Comparison of ENCODE assay signal across 19 cellular contexts in the genomic region with DNA sequence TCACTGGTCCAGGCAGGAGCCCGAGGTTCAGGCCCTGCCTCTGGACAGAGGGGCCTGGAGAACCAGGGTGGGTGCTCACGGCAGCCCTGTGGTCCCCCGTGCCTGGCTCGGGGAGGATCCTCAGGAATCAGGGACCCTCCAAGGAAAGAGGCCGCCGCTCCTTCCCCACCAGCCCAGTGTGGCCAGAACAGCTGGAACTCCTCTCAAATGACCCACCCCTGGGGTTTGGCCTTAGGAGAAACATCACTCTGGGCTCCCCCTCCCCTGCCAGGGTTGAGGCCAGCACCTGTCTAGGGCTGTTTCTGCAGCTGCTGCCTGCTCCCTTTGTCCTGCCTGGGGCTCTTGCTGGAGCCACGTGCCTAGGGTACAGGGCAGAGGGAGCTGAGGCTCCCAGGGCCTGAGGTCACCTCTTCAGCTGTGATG. TPM values are rescaled to one million over a fixed set of nuclear protein-coding genes. Genes with fewer than 3 reads are reported as not detected.
DNase-seq lines count a peak whose midpoint lies in the region; TF ChIP-seq lines count a peak whose summit lies in the region.
"Had no signal": no experiment of that assay in that cellular context is flagged by ENCODE, and none has a peak within 500 bp of the region (broad histone marks: within the 10 kb centered on the region; RNA-seq: fewer than 3 reads in every experiment).

No MANE protein-coding gene starts in this region.

- BruUV-seq in Calu3 (replicated peaks; lab: Mats Ljungman, UMichigan): no TSS peak

- H3K4me1 Mint-ChIP-seq in brain: peaks cover 18% of the 10 kb centered on the region
- no peaks in the 10 kb centered on the region for H3K4me1 Mint-ChIP-seq in Calu3 (ENCODE audit: low read depth, unreplicated experiment)
- H3K4me1 Mint-ChIP-seq: activated CD4-positive, alpha-beta memory T cell treated with anti-CD3 and anti-CD28 coated beads, Interleukin-2, amount 10 ng/mL, durations not matched to agents 7 days and 5 days had no signal

- H3K36me3 ChIP-seq in osteoblast (ENCODE audit: insufficient read depth, low read length): peaks cover 47% of the 10 kb centered on the region

- peaks cover 5% of the 10 kb centered on the region for H3K4me1 ChIP-seq in osteoblast (ENCODE audit: insufficient read depth, low read length)

- POLR2A ChIA-PET in GM10248 (lab: Yijun Ruan, JAX): no interaction called here

- peaks cover 23% of the 10 kb centered on the region for H3K36me3 Mint-ChIP-seq in brain
- peaks cover 24% of the 10 kb centered on the region for H3K36me3 Mint-ChIP-seq in Calu3 (ENCODE audit: insufficient read depth, unreplicated experiment)

- H3K4me3 Mint-ChIP-seq in brain: no peak overlapping the region
- H3K4me3 Mint-ChIP-seq in Calu3 (ENCODE audit: low read depth, unreplicated experiment): no peak overlapping the region
- H3K4me3 Mint-ChIP-seq: activated CD4-positive, alpha-beta memory T cell treated with anti-CD3 and anti-CD28 coated beads, Interleukin-2, amount 10 ng/mL, durations not matched to agents 7 days and 5 days; activated T-cell treated with anti-CD3 and anti-CD28 coated beads, Interleukin-2, amount 50 U/mL, for 72 hours had no signal

- H3K27ac ChIP-seq in osteoblast (ENCODE audit: low read depth, low read length): no peak overlapping the region
- H3K27ac ChIP-seq: 22Rv1, cardiac muscle cell, tibial nerve had no signal

- H3K9me3 Mint-ChIP-seq in brain (no peaks in the 10 kb centered on the region), Calu3 (ENCODE audit: low read depth, unreplicated experiment) (no peaks in the 10 kb centered on the region)
- H3K9me3 Mint-ChIP-seq: activated CD4-positive, alpha-beta memory T cell treated with anti-CD3 and anti-CD28 coated beads, Interleukin-2, amount 10 ng/mL, durations not matched to agents 7 days and 5 days; activated T-cell treated with anti-CD3 and anti-CD28 coated beads, Interleukin-2, amount 50 U/mL, for 72 hours had no signal

- CTCF ChIA-PET in GM10248 (lab: Yijun Ruan, JAX): no interaction called here
- CTCF ChIA-PET in Calu3 (lab: Charles Lee): no interaction called here

- no peaks in the 10 kb centered on the region for H3K79me2 ChIP-seq in osteoblast (ENCODE audit: insufficient read depth, low read length)

- H2AFZ ChIP-seq in osteoblast (ENCODE audit: low read length): no peak overlapping the region

- H3K27ac Mint-ChIP-seq in brain: peak overlapping the region in 3 of 5 experiments; percentile 26 to 59 (median 44)
- H3K27ac Mint-ChIP-seq in Calu3 (ENCODE audit: unreplicated experiment): no peak overlapping the region
- H3K27ac Mint-ChIP-seq: activated CD4-positive, alpha-beta memory T cell treated with anti-CD3 and anti-CD28 coated beads, Interleukin-2, amount 10 ng/mL, durations not matched to agents 7 days and 5 days; activated T-cell treated with anti-CD3 and anti-CD28 coated beads, Interleukin-2, amount 50 U/mL, for 72 hours had no signal

- no peak overlapping the region for H3K4me2 ChIP-seq in osteoblast (ENCODE audit: insufficient read depth, low read length)

- H3K4me3 ChIP-seq in osteoblast (ENCODE audit: insufficient read depth, low read length): no peak overlapping the region
- H3K4me3 ChIP-seq: cardiac muscle cell, mucosa of descending colon, spleen, tibial nerve had no signal

- intact Hi-C loops in Calu3 (cut with micrococcal nuclease; ENCODE audit: unreplicated experiment): no loop called here

- H3K9me3 ChIP-seq in osteoblast (ENCODE audit: low read depth, low read length): no peaks in the 10 kb centered on the region
- H3K9me3 ChIP-seq: mucosa of descending colon, spleen, tibial nerve had no signal

- H3K27me3 ChIP-seq in osteoblast (ENCODE audit: insufficient read depth, low read length): no peaks in the 10 kb centered on the region
- H3K27me3 ChIP-seq: cardiac muscle cell, spleen, tibial nerve had no signal

- peaks cover 5% of the 10 kb centered on the region for H4K20me1 ChIP-seq in osteoblast (ENCODE audit: insufficient read depth, low read length)

- DNase-seq in NCI-H1417 (lab: John Stamatoyannopoulos, UW) (peak in 2 of 3 experiments; percentile 60 to 82), NCI-H1417 treated with DMSO at 0.1 percent for 48 hours (lab: John Stamatoyannopoulos, UW) (no peak), NCI-H2196 (lab: John Stamatoyannopoulos, UW; ENCODE audit: unreplicated experiment) (peak; percentile 63), osteoblast (ENCODE audit: insufficient read length, low spot score, missing footprints) (peak; percentile 77), iPS-NIHi11 (ENCODE audit: low spot score) (no peak), GM10248 (ENCODE audit: extremely low spot score) (no peak), Calu3 (no peak)
- DNase-seq: activated CD4-positive, alpha-beta memory T cell treated with anti-CD3 and anti-CD28 coated beads, Interleukin-2, amount 10 ng/mL, durations not matched to agents 7 days and 5 days; activated T-cell treated with anti-CD3 and anti-CD28 coated beads, Interleukin-2, amount 50 U/mL, for 72 hours; C1 segment of cervical spinal cord; effector CD8-positive, alpha-beta T cell; kidney glomerular epithelial cell; mucosa of descending colon; NCI-H226; spleen had no signal

- TF ChIP-seq CTCF in brain (conservative IDR thresholded peaks at IDR 0.05): no peak
- TF ChIP-seq CTCF in osteoblast (IDR thresholded peaks at IDR 0.05; ENCODE audit: extremely low read depth, low read depth, low read length): no peak
- TF ChIP-seq CTCF in GM10248 (IDR thresholded peaks at IDR 0.05; ENCODE audit: control extremely low read depth, extremely low read depth, low read depth, missing control alignments): no peak
- no peak for TF ChIP-seq CTCF in Calu3 (IDR thresholded peaks at IDR 0.05; ENCODE audit: unreplicated experiment)

- no peaks in the 10 kb centered on the region for H3K27me3 Mint-ChIP-seq in brain
- H3K27me3 Mint-ChIP-seq in Calu3 (ENCODE audit: unreplicated experiment): no peaks in the 10 kb centered on the region
- H3K27me3 Mint-ChIP-seq: activated CD4-positive, alpha-beta memory T cell treated with anti-CD3 and anti-CD28 coated beads, Interleukin-2, amount 10 ng/mL, durations not matched to agents 7 days and 5 days had no signal

RNA-seq across cellular contexts. Expression of a gene that starts 27.9 kb away (rescaled TPM):
- polyA plus RNA-seq in brain (ENCODE audit: insufficient read depth, low read depth, low replicate concordance): 221 TPM
- total RNA-seq in osteoblast: 163 and 182 TPM in 2 replicates
- total RNA-seq in Calu3 (2022): 3.9 and 7.6 TPM in 2 replicates

Comparison
In these comparisons a context has a peak if more than half of its experiments do, and no peak if none do; other contexts are left out.
1. DNase-seq: peak in NCI-H1417 (2 of 3), NCI-H2196 (single experiment) and osteoblast (single experiment); none in NCI-H1417 treated with DMSO at 0.1 percent for 48 hours (single experiment), iPS-NIHi11 (single experiment), GM10248 (single experiment) and Calu3 (single experiment).
2. RNA of a gene that starts 27.9 kb away (total RNA-seq): 163 to 182 TPM in osteoblast; 3.9 to 7.6 TPM in Calu3; every median in the first group is over 10 times any median in the second.